ENCODE assay signal across 18 cellular contexts in the genomic region with DNA sequence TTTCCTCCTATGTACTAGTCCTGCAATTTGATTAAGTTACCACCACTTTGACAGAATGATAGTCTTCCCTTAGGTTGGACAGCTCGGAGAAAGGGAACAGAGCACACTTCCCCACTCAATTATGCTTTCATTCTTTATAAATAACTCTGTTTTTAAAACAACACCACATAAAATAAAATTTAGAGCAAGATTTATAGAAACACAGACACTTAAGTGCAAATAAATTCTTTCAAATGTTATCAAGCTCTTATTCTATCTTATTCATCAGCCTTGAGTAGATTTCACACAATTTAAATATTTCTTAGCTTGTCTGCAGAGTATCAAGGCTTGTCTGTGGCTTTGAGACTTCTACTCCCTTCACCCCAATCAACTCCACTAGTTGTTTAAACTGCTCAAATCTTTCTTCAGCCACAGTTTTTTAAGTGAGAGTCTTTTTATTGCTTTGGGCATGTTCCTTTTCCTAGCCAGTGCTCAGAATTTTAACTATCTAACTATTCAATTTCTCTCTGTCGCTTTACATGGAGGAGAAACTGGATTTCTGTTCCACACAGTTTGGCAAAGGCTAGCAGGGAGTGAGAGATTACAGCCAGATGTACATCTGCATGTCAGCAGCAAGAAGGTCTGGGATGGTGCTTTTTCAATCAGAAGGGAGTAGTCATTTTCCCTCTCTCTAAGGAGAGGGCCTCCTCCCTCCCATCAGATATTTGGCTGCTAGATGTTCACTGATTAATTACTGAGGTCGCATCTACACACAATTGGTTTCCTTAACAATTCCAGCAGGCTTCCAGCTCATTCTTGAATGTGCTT. TPM values are rescaled to one million over a fixed set of nuclear protein-coding genes. Genes with fewer than 3 reads are reported as not detected.
"Had no signal": no experiment of that assay in that cellular context is flagged by ENCODE, and none has a peak within 500 bp of the region (broad histone marks: within the 10 kb centered on the region; RNA-seq: fewer than 3 reads in every experiment).

No MANE protein-coding gene starts in this region.

- DNase-seq: activated B cell treated with CpG ODN at 0.5 μM for 24 hours; activated CD4-positive, alpha-beta T cell treated with anti-CD3 and anti-CD28 coated beads, Interleukin-2, amount 50 U/mL, for 1 hour; activated naive CD4-positive, alpha-beta T cell treated with anti-CD3 and anti-CD28 coated beads, Interleukin-2, amount 10 ng/mL, durations not matched to agents 7 days and 5 days; activated T-cell treated with anti-CD3 and anti-CD28 coated beads for 4 hours; foreskin keratinocyte; left cardiac atrium; mucosa of descending colon; sigmoid colon; stimulated activated CD4-positive, alpha-beta T cell treated with anti-CD3 and anti-CD28 coated beads, Interleukin-12 subunit alpha, Interleukin-12 subunit beta, amount 100 ng/mL, for 4 hours; stimulated activated naive CD4-positive, alpha-beta T cell; trophoblast cell had no signal

- H3K36me3 Mint-ChIP-seq: activated naive CD4-positive, alpha-beta T cell treated with anti-CD3 and anti-CD28 coated beads, Interleukin-2, amount 10 ng/mL, durations not matched to agents 7 days and 5 days; natural killer cell treated with Interleukin-12 subunit alpha and Interleukin-12 subunit beta and Interleukin-15 and Interleukin-18, amount 100 ng/mL, for 72 hours had no signal

- H3K9me3 Mint-ChIP-seq: activated B cell treated with CpG ODN at 0.5 μM for 24 hours; activated naive CD4-positive, alpha-beta T cell treated with anti-CD3 and anti-CD28 coated beads, Interleukin-2, amount 10 ng/mL, durations not matched to agents 7 days and 5 days; activated T-helper 17 cell treated with anti-CD3 and anti-CD28 coated beads, Interleukin-2, amount 50 U/mL, for 72 hours; central memory CD8-positive, alpha-beta T cell; natural killer cell treated with Interleukin-12 subunit alpha and Interleukin-12 subunit beta and Interleukin-15 and Interleukin-18, amount 100 ng/mL, for 72 hours had no signal

- ATAC-seq: foreskin keratinocyte; left cardiac atrium; mucosa of descending colon; natural killer cell treated with Interleukin-12 subunit alpha and Interleukin-12 subunit beta and Interleukin-15 and Interleukin-18, amount 100 ng/mL, for 72 hours had no signal

- H3K4me3 Mint-ChIP-seq: activated B cell treated with CpG ODN at 0.5 μM for 24 hours; activated naive CD4-positive, alpha-beta T cell treated with anti-CD3 and anti-CD28 coated beads, Interleukin-2, amount 10 ng/mL, durations not matched to agents 7 days and 5 days; activated T-helper 17 cell treated with anti-CD3 and anti-CD28 coated beads, Interleukin-2, amount 50 U/mL, for 72 hours; central memory CD8-positive, alpha-beta T cell; natural killer cell treated with Interleukin-12 subunit alpha and Interleukin-12 subunit beta and Interleukin-15 and Interleukin-18, amount 100 ng/mL, for 72 hours had no signal

- H3K27me3 Mint-ChIP-seq: activated B cell treated with CpG ODN at 0.5 μM for 24 hours had no signal

- H3K4me1 Mint-ChIP-seq: activated B cell treated with CpG ODN at 0.5 μM for 24 hours; activated naive CD4-positive, alpha-beta T cell treated with anti-CD3 and anti-CD28 coated beads, Interleukin-2, amount 10 ng/mL, durations not matched to agents 7 days and 5 days; activated T-helper 17 cell treated with anti-CD3 and anti-CD28 coated beads, Interleukin-2, amount 50 U/mL, for 72 hours; central memory CD8-positive, alpha-beta T cell had no signal

- H3K27ac Mint-ChIP-seq: activated B cell treated with CpG ODN at 0.5 μM for 24 hours; activated naive CD4-positive, alpha-beta T cell treated with anti-CD3 and anti-CD28 coated beads, Interleukin-2, amount 10 ng/mL, durations not matched to agents 7 days and 5 days; activated T-helper 17 cell treated with anti-CD3 and anti-CD28 coated beads, Interleukin-2, amount 50 U/mL, for 72 hours; natural killer cell treated with Interleukin-12 subunit alpha and Interleukin-12 subunit beta and Interleukin-15 and Interleukin-18, amount 100 ng/mL, for 72 hours had no signal

RNA-seq across cellular contexts. Expression of gene PLAC1, which starts 53.1 kb away (rescaled TPM):
- total RNA-seq: activated B cell treated with CpG ODN at 0.5 μM for 24 hours; activated CD8-positive, alpha-beta memory T cell treated with anti-CD3 and anti-CD28 coated beads for 36 hours; left cardiac atrium; mucosa of descending colon; natural killer cell treated with Interleukin-12 subunit alpha and Interleukin-12 subunit beta and Interleukin-15 and Interleukin-18, amount 100 ng/mL, for 72 hours; osteocyte had no signal
- polyA plus RNA-seq: adipose tissue, esophagus had no signal
